Comparison of ENCODE assay signal across 11 cellular contexts in genomic region chr22:24578355-24579241, GRCh38. TPM values are rescaled to one million over a fixed set of nuclear protein-coding genes. Genes with fewer than 3 reads are reported as not detected.
DNase-seq lines count a peak whose midpoint lies in the region; ATAC-seq and TF ChIP-seq lines count a peak whose summit lies in the region.
"Had no signal": no experiment of that assay in that cellular context is flagged by ENCODE, and none has a peak within 500 bp of the region (broad histone marks: within the 10 kb centered on the region; RNA-seq: fewer than 3 reads in every experiment).

No MANE protein-coding gene starts in this region.

- no peak for TF ChIP-seq EP300 in esophagus muscularis mucosa (IDR thresholded peaks at IDR 0.05)

- no peaks in the 10 kb centered on the region for H3K27me3 ChIP-seq in esophagus muscularis mucosa

- peaks cover 7 to 41% (median 20%) of the 10 kb centered on the region in 4 donors for H3K36me3 ChIP-seq in esophagus muscularis mucosa

- no peak overlapping the region for H3K4me3 ChIP-seq in esophagus muscularis mucosa

- peak; percentile 22 for DNase-seq in COR-L47 (lab: John Stamatoyannopoulos, UW)
- DNase-seq in LoVo (ENCODE audit: low spot score): peak; percentile 83
- DNase-seq in epithelial cell of prostate (ENCODE audit: low read depth, low spot score): peak; percentile 90
- DNase-seq in posterior vena cava (ENCODE audit: low spot score): peak; percentile 7
- DNase-seq in esophagus muscularis mucosa (ENCODE audit: extremely low spot score): no peak
- DNase-seq in KG1 (lab: John Stamatoyannopoulos, UW): no peak
- no peak for DNase-seq in central memory CD4-positive, alpha-beta T cell
- DNase-seq in left ventricle myocardium superior: no peak
- DNase-seq: cerebellar nuclear complex, H7, MV-4-11 had no signal

- TF ChIP-seq CTCF in esophagus muscularis mucosa (IDR thresholded peaks at IDR 0.05): no peak

- ATAC-seq in left ventricle myocardium superior: no peak

- 85% methylated on average over 7 of the region's 7 CpGs for WGBS in esophagus muscularis mucosa

- peaks cover 6 to 14% (median 8%) of the 10 kb centered on the region in 4 donors for H3K4me1 ChIP-seq in esophagus muscularis mucosa

- H3K9me3 ChIP-seq in esophagus muscularis mucosa: no peaks in the 10 kb centered on the region

- no peak for TF ChIP-seq POLR2A in esophagus muscularis mucosa (IDR thresholded peaks at IDR 0.05; ENCODE audit: low read depth)

- intact Hi-C loops in posterior vena cava (cut with DNase I) (no loop called here), esophagus muscularis mucosa (cut with DNase I) (no loop called here), left ventricle myocardium superior (cut with micrococcal nuclease) (no loop called here)

- peak overlapping the region; percentile 91 for H3K27ac ChIP-seq in epithelial cell of prostate
- peak overlapping the region in 1 of 4 donors; percentile 25 for H3K27ac ChIP-seq in esophagus muscularis mucosa (replicated peaks in 1 of 4)

RNA-seq across cellular contexts. Expression of gene LRRC75B, which starts 14.3 kb away (rescaled TPM):
- total RNA-seq in posterior vena cava: 1 to 10 TPM; 6.6 to 9.3 TPM
- 10 to 100 TPM; 11.3 to 22.1 (median 18.1) TPM for total RNA-seq in esophagus muscularis mucosa
- total RNA-seq in left ventricle myocardium superior: 6.9 TPM

RNA-seq across cellular contexts. Expression of gene SNRPD3, which starts 22.8 kb away (rescaled TPM):
- 10 to 100 TPM; 42.5 to 54.0 TPM for total RNA-seq in posterior vena cava
- total RNA-seq in esophagus muscularis mucosa: 100 to 1,000 TPM in 1 of 4 donors, 10 to 100 TPM in 3; 63.8 to 110 (median 87.6) TPM
- total RNA-seq in left ventricle myocardium superior: 73.7 TPM

RNA-seq across cellular contexts. Expression of gene GUCD1, which starts 23.7 kb away (rescaled TPM):
- total RNA-seq in posterior vena cava (10 to 100 TPM; 73.5 to 82.1 TPM), esophagus muscularis mucosa (100 to 1,000 TPM in 3 of 4 donors, 10 to 100 TPM in 1; 93.4 to 202 (median 160) TPM), left ventricle myocardium superior (275 TPM)

RNA-seq across cellular contexts. Expression of gene GGT1, which starts 24.4 kb away (rescaled TPM):
- 1 to 10 TPM; 5.1 to 6.3 TPM for total RNA-seq in posterior vena cava
- 1 to 10 TPM; 2.1 to 5.0 (median 3.1) TPM for total RNA-seq in esophagus muscularis mucosa
- 1.2 TPM for total RNA-seq in left ventricle myocardium superior

Comparison
In these comparisons a context has a peak if more than half of its experiments do, and no peak if none do; other contexts are left out.
1. DNase-seq: peak in COR-L47 (single experiment), LoVo (single experiment), epithelial cell of prostate (single experiment) and posterior vena cava (single experiment); none in esophagus muscularis mucosa (single experiment), KG1 (single experiment), central memory CD4-positive, alpha-beta T cell (single experiment) and left ventricle myocardium superior (single experiment).